In the genomic region with DNA sequence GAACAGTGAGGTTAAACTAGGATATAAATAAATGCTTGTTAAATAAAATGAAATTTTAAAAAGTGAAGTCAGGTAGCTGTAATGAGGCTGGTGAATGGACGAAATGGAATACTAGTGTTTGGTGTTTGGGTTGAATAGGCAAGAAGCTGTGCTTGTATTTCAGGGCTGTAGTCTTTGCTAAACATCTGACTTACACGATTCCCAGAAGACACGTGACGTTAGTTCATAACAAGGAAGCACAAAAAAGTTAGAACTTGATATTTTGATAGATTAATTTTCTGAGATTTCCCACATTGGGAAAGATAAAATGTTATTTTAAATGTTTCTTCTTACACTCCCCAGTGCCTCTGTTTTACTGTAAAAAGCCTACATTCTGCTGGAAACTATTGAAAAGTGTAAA, we compare ENCODE assay signal across 1 cellular context.
TF ChIP-seq lines count a peak whose summit lies in the region.

No MANE protein-coding gene starts in this region.

TF ChIP-seq in H1, 55 proteins besides CTCF, POLR2A, EP300 and RAD21 (continued from another document):
- TF ChIP-seq, protein P1, sequence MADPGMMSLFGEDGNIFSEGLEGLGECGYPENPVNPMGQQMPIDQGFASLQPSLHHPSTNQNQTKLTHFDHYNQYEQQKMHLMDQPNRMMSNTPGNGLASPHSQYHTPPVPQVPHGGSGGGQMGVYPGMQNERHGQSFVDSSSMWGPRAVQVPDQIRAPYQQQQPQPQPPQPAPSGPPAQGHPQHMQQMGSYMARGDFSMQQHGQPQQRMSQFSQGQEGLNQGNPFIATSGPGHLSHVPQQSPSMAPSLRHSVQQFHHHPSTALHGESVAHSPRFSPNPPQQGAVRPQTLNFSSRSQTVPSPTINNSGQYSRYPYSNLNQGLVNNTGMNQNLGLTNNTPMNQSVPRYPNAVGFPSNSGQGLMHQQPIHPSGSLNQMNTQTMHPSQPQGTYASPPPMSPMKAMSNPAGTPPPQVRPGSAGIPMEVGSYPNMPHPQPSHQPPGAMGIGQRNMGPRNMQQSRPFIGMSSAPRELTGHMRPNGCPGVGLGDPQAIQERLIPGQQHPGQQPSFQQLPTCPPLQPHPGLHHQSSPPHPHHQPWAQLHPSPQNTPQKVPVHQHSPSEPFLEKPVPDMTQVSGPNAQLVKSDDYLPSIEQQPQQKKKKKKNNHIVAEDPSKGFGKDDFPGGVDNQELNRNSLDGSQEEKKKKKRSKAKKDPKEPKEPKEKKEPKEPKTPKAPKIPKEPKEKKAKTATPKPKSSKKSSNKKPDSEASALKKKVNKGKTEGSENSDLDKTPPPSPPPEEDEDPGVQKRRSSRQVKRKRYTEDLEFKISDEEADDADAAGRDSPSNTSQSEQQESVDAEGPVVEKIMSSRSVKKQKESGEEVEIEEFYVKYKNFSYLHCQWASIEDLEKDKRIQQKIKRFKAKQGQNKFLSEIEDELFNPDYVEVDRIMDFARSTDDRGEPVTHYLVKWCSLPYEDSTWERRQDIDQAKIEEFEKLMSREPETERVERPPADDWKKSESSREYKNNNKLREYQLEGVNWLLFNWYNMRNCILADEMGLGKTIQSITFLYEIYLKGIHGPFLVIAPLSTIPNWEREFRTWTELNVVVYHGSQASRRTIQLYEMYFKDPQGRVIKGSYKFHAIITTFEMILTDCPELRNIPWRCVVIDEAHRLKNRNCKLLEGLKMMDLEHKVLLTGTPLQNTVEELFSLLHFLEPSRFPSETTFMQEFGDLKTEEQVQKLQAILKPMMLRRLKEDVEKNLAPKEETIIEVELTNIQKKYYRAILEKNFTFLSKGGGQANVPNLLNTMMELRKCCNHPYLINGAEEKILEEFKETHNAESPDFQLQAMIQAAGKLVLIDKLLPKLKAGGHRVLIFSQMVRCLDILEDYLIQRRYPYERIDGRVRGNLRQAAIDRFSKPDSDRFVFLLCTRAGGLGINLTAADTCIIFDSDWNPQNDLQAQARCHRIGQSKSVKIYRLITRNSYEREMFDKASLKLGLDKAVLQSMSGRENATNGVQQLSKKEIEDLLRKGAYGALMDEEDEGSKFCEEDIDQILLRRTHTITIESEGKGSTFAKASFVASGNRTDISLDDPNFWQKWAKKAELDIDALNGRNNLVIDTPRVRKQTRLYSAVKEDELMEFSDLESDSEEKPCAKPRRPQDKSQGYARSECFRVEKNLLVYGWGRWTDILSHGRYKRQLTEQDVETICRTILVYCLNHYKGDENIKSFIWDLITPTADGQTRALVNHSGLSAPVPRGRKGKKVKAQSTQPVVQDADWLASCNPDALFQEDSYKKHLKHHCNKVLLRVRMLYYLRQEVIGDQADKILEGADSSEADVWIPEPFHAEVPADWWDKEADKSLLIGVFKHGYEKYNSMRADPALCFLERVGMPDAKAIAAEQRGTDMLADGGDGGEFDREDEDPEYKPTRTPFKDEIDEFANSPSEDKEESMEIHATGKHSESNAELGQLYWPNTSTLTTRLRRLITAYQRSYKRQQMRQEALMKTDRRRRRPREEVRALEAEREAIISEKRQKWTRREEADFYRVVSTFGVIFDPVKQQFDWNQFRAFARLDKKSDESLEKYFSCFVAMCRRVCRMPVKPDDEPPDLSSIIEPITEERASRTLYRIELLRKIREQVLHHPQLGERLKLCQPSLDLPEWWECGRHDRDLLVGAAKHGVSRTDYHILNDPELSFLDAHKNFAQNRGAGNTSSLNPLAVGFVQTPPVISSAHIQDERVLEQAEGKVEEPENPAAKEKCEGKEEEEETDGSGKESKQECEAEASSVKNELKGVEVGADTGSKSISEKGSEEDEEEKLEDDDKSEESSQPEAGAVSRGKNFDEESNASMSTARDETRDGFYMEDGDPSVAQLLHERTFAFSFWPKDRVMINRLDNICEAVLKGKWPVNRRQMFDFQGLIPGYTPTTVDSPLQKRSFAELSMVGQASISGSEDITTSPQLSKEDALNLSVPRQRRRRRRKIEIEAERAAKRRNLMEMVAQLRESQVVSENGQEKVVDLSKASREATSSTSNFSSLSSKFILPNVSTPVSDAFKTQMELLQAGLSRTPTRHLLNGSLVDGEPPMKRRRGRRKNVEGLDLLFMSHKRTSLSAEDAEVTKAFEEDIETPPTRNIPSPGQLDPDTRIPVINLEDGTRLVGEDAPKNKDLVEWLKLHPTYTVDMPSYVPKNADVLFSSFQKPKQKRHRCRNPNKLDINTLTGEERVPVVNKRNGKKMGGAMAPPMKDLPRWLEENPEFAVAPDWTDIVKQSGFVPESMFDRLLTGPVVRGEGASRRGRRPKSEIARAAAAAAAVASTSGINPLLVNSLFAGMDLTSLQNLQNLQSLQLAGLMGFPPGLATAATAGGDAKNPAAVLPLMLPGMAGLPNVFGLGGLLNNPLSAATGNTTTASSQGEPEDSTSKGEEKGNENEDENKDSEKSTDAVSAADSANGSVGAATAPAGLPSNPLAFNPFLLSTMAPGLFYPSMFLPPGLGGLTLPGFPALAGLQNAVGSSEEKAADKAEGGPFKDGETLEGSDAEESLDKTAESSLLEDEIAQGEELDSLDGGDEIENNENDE (IDR thresholded peaks at IDR 0.05; ENCODE audit: insufficient replicate concordance, low read length): no peak
